ENCODE assay signal across 1 cellular context in the genomic region with DNA sequence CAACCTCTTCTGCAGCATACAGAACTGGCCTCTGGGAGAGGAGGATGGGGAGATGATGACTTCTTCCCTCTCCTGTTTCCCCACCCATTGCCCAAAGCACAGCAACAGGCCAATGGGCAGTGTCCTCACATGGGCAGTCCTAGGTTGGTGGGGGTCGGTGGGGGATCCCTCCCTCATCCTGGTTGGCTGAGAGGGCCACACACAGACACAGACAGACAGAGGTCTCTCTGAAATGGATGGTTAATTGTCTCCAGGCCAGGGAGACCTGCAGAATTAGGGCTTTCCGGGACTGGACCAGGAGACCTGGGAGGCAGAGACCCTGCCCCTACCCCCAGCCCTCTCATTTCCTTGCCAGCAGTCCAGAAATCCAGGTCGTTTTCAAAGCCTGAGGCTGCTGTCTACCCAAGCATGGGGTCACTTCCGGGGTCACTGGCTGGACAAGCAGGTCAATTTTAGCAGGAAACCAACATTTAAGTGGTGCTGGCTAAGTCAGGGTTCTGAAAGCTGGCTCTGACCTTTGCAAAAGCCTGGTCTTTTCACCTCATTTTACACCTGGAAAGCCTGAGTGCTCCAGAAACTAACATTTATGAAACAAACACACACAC.
TF ChIP-seq lines count a peak whose summit lies in the region.

No MANE protein-coding gene starts in this region.

TF ChIP-seq in SK-N-SH, 30 proteins besides CTCF, POLR2A, EP300 and RAD21 (continued from another document):
- TF ChIP-seq, protein P1, sequence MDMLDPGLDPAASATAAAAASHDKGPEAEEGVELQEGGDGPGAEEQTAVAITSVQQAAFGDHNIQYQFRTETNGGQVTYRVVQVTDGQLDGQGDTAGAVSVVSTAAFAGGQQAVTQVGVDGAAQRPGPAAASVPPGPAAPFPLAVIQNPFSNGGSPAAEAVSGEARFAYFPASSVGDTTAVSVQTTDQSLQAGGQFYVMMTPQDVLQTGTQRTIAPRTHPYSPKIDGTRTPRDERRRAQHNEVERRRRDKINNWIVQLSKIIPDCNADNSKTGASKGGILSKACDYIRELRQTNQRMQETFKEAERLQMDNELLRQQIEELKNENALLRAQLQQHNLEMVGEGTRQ (IDR thresholded peaks at IDR 0.05; ENCODE audit: borderline replicate concordance, low read depth, low read length): no peak
- TF ChIP-seq FOSL2 (IDR thresholded peaks at IDR 0.05; ENCODE audit: borderline replicate concordance, low read depth): no peak
- TF ChIP-seq POLR2AphosphoS5 (IDR thresholded peaks at IDR 0.05; ENCODE audit: low read depth, low read length): no peak
- TF ChIP-seq NFIC (IDR thresholded peaks at IDR 0.05; ENCODE audit: borderline replicate concordance): no peak
- no peak for TF ChIP-seq SIN3A (IDR thresholded peaks at IDR 0.05; ENCODE audit: borderline replicate concordance, low read depth, low read length)
- TF ChIP-seq TAF1 (IDR thresholded peaks at IDR 0.05; ENCODE audit: borderline replicate concordance, low read depth, low read length): no peak
- no peak for TF ChIP-seq RCOR1 (IDR thresholded peaks at IDR 0.05; ENCODE audit: low read length)
- TF ChIP-seq MEF2A (IDR thresholded peaks at IDR 0.05; ENCODE audit: borderline replicate concordance, low read depth): no peak
- TF ChIP-seq CHD2 (IDR thresholded peaks at IDR 0.05; ENCODE audit: low read length, partially characterized antibody): no peak
- TF ChIP-seq JUND (IDR thresholded peaks at IDR 0.05): no peak
